In genomic region chr4:122450847-122451246, GRCh38 we compare ENCODE assay signal across 10 cellular contexts. TPM values are rescaled to one million over a fixed set of nuclear protein-coding genes. Genes with fewer than 3 reads are reported as not detected.
DNase-seq lines count a peak whose midpoint lies in the region; TF ChIP-seq lines count a peak whose summit lies in the region.
"Had no signal": no experiment of that assay in that cellular context is flagged by ENCODE, and none has a peak within 500 bp of the region (broad histone marks: within the 10 kb centered on the region; RNA-seq: fewer than 3 reads in every experiment).

No MANE protein-coding gene starts in this region.

- H3K27me3 ChIP-seq in SJCRH30 (no peaks in the 10 kb centered on the region), endodermal cell (ENCODE audit: control insufficient read depth, insufficient read depth, low read length, poor library complexity, severe bottlenecking) (no peaks in the 10 kb centered on the region)

- H3K36me3 ChIP-seq in SJCRH30 (no peaks in the 10 kb centered on the region), endodermal cell (ENCODE audit: control insufficient read depth, insufficient read depth, low read length) (no peaks in the 10 kb centered on the region)

- H3K9me3 ChIP-seq in SJCRH30 (replicated peaks) (no peaks in the 10 kb centered on the region), endodermal cell (ENCODE audit: control insufficient read depth, low read length) (no peaks in the 10 kb centered on the region)

- H3K9me3 Mint-ChIP-seq in endodermal cell = no peaks in the 10 kb centered on the region
- H3K9me3 Mint-ChIP-seq: CD8-positive, alpha-beta memory T cell had no signal

- H3K4me3 Mint-ChIP-seq in endodermal cell = no peak overlapping the region
- H3K4me3 Mint-ChIP-seq: CD8-positive, alpha-beta memory T cell had no signal

- H3K27me3 Mint-ChIP-seq in endodermal cell (ENCODE audit: insufficient read depth) = no peaks in the 10 kb centered on the region
- H3K27me3 Mint-ChIP-seq: CD8-positive, alpha-beta memory T cell had no signal

- H3K4me1 Mint-ChIP-seq in endodermal cell = no peaks in the 10 kb centered on the region

- no peaks in the 10 kb centered on the region for H3K36me3 Mint-ChIP-seq in endodermal cell (ENCODE audit: low read depth)

- H3K9ac ChIP-seq in endodermal cell (ENCODE audit: extremely low read depth, low read length, poor library complexity, severe bottlenecking) = no peak overlapping the region

- TF ChIP-seq CTCF in endodermal cell (conservative IDR thresholded peaks at IDR 0.05) = peak; percentile 80

- DNase-seq in SIG-M5 treated with dmso at 0.1 percent for 504 hours (lab: John Stamatoyannopoulos, UW; ENCODE audit: unreplicated experiment) (peak; percentile 34), SIG-M5 (lab: John Stamatoyannopoulos, UW) (no peak), SJCRH30 (peak; percentile 6 to 46), endodermal cell (peak; percentile 86), NCI-H128 (lab: John Stamatoyannopoulos, UW; ENCODE audit: unreplicated experiment) (no peak)
- peak; percentile 5 for DNase-seq in stimulated activated naive CD4-positive, alpha-beta T cell treated with Interleukin-2 at 50 U/mL for 16 hours (lab: John Stamatoyannopoulos, UW)
- no peak for DNase-seq in activated CD4-positive, CD25-positive, alpha-beta regulatory T cell (lab: John Stamatoyannopoulos, UW)
- DNase-seq in activated CD8-positive, alpha-beta memory T cell treated with anti-CD3 and anti-CD28 coated beads, Interleukin-2, amount 50 U/mL, for 48 hours = no peak
- DNase-seq: left colon had no signal

- H3K27ac Mint-ChIP-seq in endodermal cell = no peak overlapping the region

- H3K4me1 ChIP-seq in SJCRH30 = no peaks in the 10 kb centered on the region
- peaks cover 2% of the 10 kb centered on the region for H3K4me1 ChIP-seq in endodermal cell (ENCODE audit: control insufficient read depth, insufficient read depth, low read length)

- H3K4me3 ChIP-seq in SJCRH30 = no peak overlapping the region
- H3K4me3 ChIP-seq in endodermal cell (ENCODE audit: low read length) = no peak overlapping the region

- H3K27ac ChIP-seq in SJCRH30 (no peak overlapping the region), endodermal cell (ENCODE audit: low read depth, low read length) (no peak overlapping the region)

RNA-seq across cellular contexts. Expression of gene IL2, which starts 5.7 kb away (rescaled TPM):
- total RNA-seq in SJCRH30 (2014; rRNA removed; shearing (Covaris generic)) = not detected in 2 replicates
- total RNA-seq in endodermal cell = not detected
- not detected for polyA plus RNA-seq in endodermal cell (2013, experiment 1 of 2)
- polyA plus RNA-seq in endodermal cell (2013, experiment 2 of 2) = not detected
- total RNA-seq: left colon had no signal

Comparison
In these comparisons a context has a peak if more than half of its experiments do, and no peak if none do; other contexts are left out.
1. DNase-seq: peak in SIG-M5 treated with dmso at 0.1 percent for 504 hours (single experiment), SJCRH30 (2 of 2), endodermal cell (single experiment) and stimulated activated naive CD4-positive, alpha-beta T cell treated with Interleukin-2 at 50 U/mL for 16 hours (single experiment); none in SIG-M5 (single experiment), NCI-H128 (single experiment), activated CD4-positive, CD25-positive, alpha-beta regulatory T cell (0 of 4) and activated CD8-positive, alpha-beta memory T cell treated with anti-CD3 and anti-CD28 coated beads, Interleukin-2, amount 50 U/mL, for 48 hours (single experiment).